1 cellular context compared by ENCODE assay signal in genomic region chr15:84653910-84654688, GRCh38.
TF ChIP-seq lines count a peak whose summit lies in the region.

TSS of gene WDR73 (minus strand) at chr15:84654283. CDS start at chr15:84654274, 9 bp downstream.

TF ChIP-seq in HepG2, 621 proteins besides CTCF, POLR2A, EP300 and RAD21 (continued from another document):
- TF ChIP-seq ZXDC (CRISPR knock-in tag; IDR thresholded peaks at IDR 0.05) (no peak), CSRNP2 (CRISPR knock-in tag; conservative IDR thresholded peaks at IDR 0.05; ENCODE audit: low read depth) (no peak), IKZF4 (CRISPR knock-in tag; IDR thresholded peaks at IDR 0.05; ENCODE audit: borderline replicate concordance, low read depth, not compliant biosample characterization) (no peak), HDAC1 (CRISPR knock-in tag; IDR thresholded peaks at IDR 0.05) (peak; percentile 95), RBFOX2 (IDR thresholded peaks at IDR 0.05; ENCODE audit: low read depth, low read length) (peak; percentile 93), CCDC6 (CRISPR knock-in tag; IDR thresholded peaks at IDR 0.05) (peak; percentile 35; the same call in 1 of the 2 replicates), MEIS1 (CRISPR knock-in tag; IDR thresholded peaks at IDR 0.05; ENCODE audit: borderline replicate concordance) (peak; percentile 54; the same call in 1 of the 2 replicates), JUND (CRISPR knock-in tag; IDR thresholded peaks at IDR 0.05) (no peak), HMG20B (CRISPR knock-in tag; conservative IDR thresholded peaks at IDR 0.05) (no peak), MTA1 (CRISPR knock-in tag; IDR thresholded peaks at IDR 0.05; ENCODE audit: borderline replicate concordance) (peak; percentile 57; the same call in 1 of the 2 replicates), TGIF2 (CRISPR knock-in tag; IDR thresholded peaks at IDR 0.05) (0 out of 2 replicates have a peak, but pooled peaks have one; percentile 44), ZNF234 (CRISPR knock-in tag; conservative IDR thresholded peaks at IDR 0.05) (no peak), MBD4 (IDR thresholded peaks at IDR 0.05; ENCODE audit: borderline replicate concordance, low read length) (no peak), ZNF782 (CRISPR knock-in tag; IDR thresholded peaks at IDR 0.05; ENCODE audit: borderline replicate concordance) (no peak; the same call in 1 of the 2 replicates), ZNF280D (CRISPR knock-in tag; IDR thresholded peaks at IDR 0.05) (no peak), PCBP1 (IDR thresholded peaks at IDR 0.05; ENCODE audit: borderline replicate concordance, low read depth, low read length) (0 out of 2 replicates have a peak, but pooled peaks have one; percentile 63), PITX1 (CRISPR knock-in tag; IDR thresholded peaks at IDR 0.05) (peak; percentile 10; the same call in 1 of the 2 replicates), ZNF878 (CRISPR knock-in tag; IDR thresholded peaks at IDR 0.05) (no peak), ZNF660 (CRISPR knock-in tag; IDR thresholded peaks at IDR 0.05; ENCODE audit: borderline replicate concordance, low read depth) (no peak), DPF2 (CRISPR knock-in tag; IDR thresholded peaks at IDR 0.05; ENCODE audit: borderline replicate concordance, low read depth) (no peak), FOXM1 (CRISPR knock-in tag; IDR thresholded peaks at IDR 0.05) (no peak), ZNF557 (CRISPR knock-in tag; IDR thresholded peaks at IDR 0.05) (no peak), YEATS4 (CRISPR knock-in tag; IDR thresholded peaks at IDR 0.05; ENCODE audit: borderline replicate concordance) (peak; percentile 82; the same call in 1 of the 2 replicates)
